ENCODE assay signal across 22 cellular contexts in genomic region chr4:26459756-26460530, GRCh38. TPM values are rescaled to one million over a fixed set of nuclear protein-coding genes. Genes with fewer than 3 reads are reported as not detected.
DNase-seq lines count a peak whose midpoint lies in the region; ATAC-seq and TF ChIP-seq lines count a peak whose summit lies in the region.
"Had no signal": no experiment of that assay in that cellular context is flagged by ENCODE, and none has a peak within 500 bp of the region (broad histone marks: within the 10 kb centered on the region; RNA-seq: fewer than 3 reads in every experiment).

No MANE protein-coding gene starts in this region.

- H3K4me1 ChIP-seq in IMR-90 (ENCODE audit: control insufficient read depth, insufficient read depth, low read length): peaks cover 22% of the 10 kb centered on the region
- H3K4me1 ChIP-seq in A673 (ENCODE audit: insufficient read depth, low read length, poor library complexity, severe bottlenecking): no peaks in the 10 kb centered on the region
- H3K4me1 ChIP-seq: thyroid gland had no signal

- H2BK5ac ChIP-seq in IMR-90 (ENCODE audit: low read depth, low read length, poor library complexity, severe bottlenecking): peak overlapping the region; percentile 97

- no peak for TF ChIP-seq POLR2A in IMR-90 (IDR thresholded peaks at IDR 0.05; ENCODE audit: low read depth, low read length)

- peak overlapping the region; percentile 98 for H3K4ac ChIP-seq in IMR-90 (ENCODE audit: low read depth, low read length)

- no peaks in the 10 kb centered on the region for H3K27me3 ChIP-seq in IMR-90 (ENCODE audit: control insufficient read depth, insufficient read depth, low read length)
- no peaks in the 10 kb centered on the region for H3K27me3 ChIP-seq in A673 (replicated peaks; ENCODE audit: insufficient read depth, low read depth, low read length, poor library complexity)
- H3K27me3 ChIP-seq: thyroid gland had no signal

- dilution Hi-C loops in IMR-90 (cut with HindIII; ENCODE audit: low sequenced_read_pairs, unreplicated experiment): no loop called here

- in situ Hi-C loops in IMR-90 (cut with MboI; ENCODE audit: low sequenced_read_pairs): loop anchor here (10.0 to 25.0 kb wide), 2 partner anchors 265 to 552 kb away; no protein-coding TSS in a partner anchor

- H3K27ac ChIP-seq in IMR-90 (ENCODE audit: insufficient read depth, low read length) (peak overlapping the region; percentile 90), A673 (ENCODE audit: low read depth, low read length, poor library complexity, severe bottlenecking) (no peak overlapping the region)
- H3K27ac ChIP-seq: esophagus squamous epithelium, thyroid gland had no signal

- H3K56ac ChIP-seq in IMR-90 (ENCODE audit: extremely low read depth, insufficient read depth, low read length): peak overlapping the region; percentile 73

- peaks cover 12% of the 10 kb centered on the region for H3K9me1 ChIP-seq in IMR-90 (ENCODE audit: insufficient read depth, low read length)

- POLR2A ChIA-PET in IMR-90 (lab: Charles Lee; ENCODE audit: unreplicated experiment) (interaction anchor here (0.7 kb wide), 2 partner anchors 30 to 216 kb away, joined by 4 to 11 read pairs; no protein-coding TSS in a partner anchor), A673 (lab: Charles Lee; ENCODE audit: low non-redundant PET) (no interaction called here)

- H4K91ac ChIP-seq in IMR-90 (ENCODE audit: insufficient read depth, low read depth, low read length): peak overlapping the region; percentile 94

- peak overlapping the region; percentile 76 for H3K4me2 ChIP-seq in IMR-90 (ENCODE audit: low read depth, low read length)

- peak overlapping the region; percentile 42 to 93; a peak in 3 of 4 replicates for H4K8ac ChIP-seq in IMR-90 (ENCODE audit: low read depth in 2 of 2, low read length in 2 of 2)

- peak overlapping the region; percentile 97 for H2BK120ac ChIP-seq in IMR-90 (ENCODE audit: low read depth, low read length)

- no peak overlapping the region; the same call in 1 of the 2 replicates for H3K9ac ChIP-seq in IMR-90 (ENCODE audit: low read depth, low read length)

- H4K5ac ChIP-seq in IMR-90 (ENCODE audit: low read depth, low read length): peak overlapping the region; percentile 80

- no peaks in the 10 kb centered on the region for H3K36me3 Mint-ChIP-seq in osteocyte (ENCODE audit: unreplicated experiment)
- no peaks in the 10 kb centered on the region for H3K36me3 Mint-ChIP-seq in activated T-helper 17 cell treated with anti-CD3 and anti-CD28 coated beads, Interleukin-2, amount 50 U/mL, for 72 hours (ENCODE audit: low read depth)
- H3K36me3 Mint-ChIP-seq: stimulated activated memory B cell treated with anti-CD40 and anti-IgM and Interleukin-4, amounts not matched to agents 10 μg/mL and 1 μg/mL and 100 μg/mL, for 72 hours had no signal

- intact Hi-C loops in IMR-90 (cut with micrococcal nuclease) (loop anchor here (1.0 to 2.0 kb wide), 4 partner anchors 125 to 550 kb away; partner anchors contain the start of genes STIM2 and TBC1D19), A673 (cut with micrococcal nuclease; ENCODE audit: unreplicated experiment) (loop anchor here (1.0 to 2.0 kb wide), 2 partner anchors 260 to 551 kb away; no protein-coding TSS in a partner anchor)

- H3K9me3 ChIP-seq in IMR-90 (ENCODE audit: control insufficient read depth, insufficient read depth, low read length): peaks cover 5% of the 10 kb centered on the region
- no peaks in the 10 kb centered on the region for H3K9me3 ChIP-seq in A673 (ENCODE audit: low read depth, low read length, poor library complexity, severe bottlenecking)
- H3K9me3 ChIP-seq: esophagus squamous epithelium, thyroid gland had no signal

- peak; percentile 57 for ATAC-seq in IMR-90 (ENCODE audit: low read depth)
- no peak for ATAC-seq in HG03196 (IDR thresholded peaks at IDR 0.05; ENCODE audit: unreplicated experiment)
- ATAC-seq in activated T-helper 17 cell treated with anti-CD3 and anti-CD28 coated beads, Interleukin-2, amount 50 U/mL, for 72 hours (replicated peaks): no peak
- ATAC-seq: stimulated activated memory B cell treated with anti-CD40 and anti-IgM and Interleukin-4, amounts not matched to agents 10 μg/mL and 1 μg/mL and 100 μg/mL, for 72 hours had no signal

- peaks cover 20% of the 10 kb centered on the region for H3K4me1 Mint-ChIP-seq in osteocyte (ENCODE audit: unreplicated experiment)
- no peaks in the 10 kb centered on the region for H3K4me1 Mint-ChIP-seq in activated T-helper 17 cell treated with anti-CD3 and anti-CD28 coated beads, Interleukin-2, amount 50 U/mL, for 72 hours

- H2AFZ ChIP-seq in IMR-90 (replicated peaks; ENCODE audit: low read length, poor library complexity): peak overlapping the region; percentile 79

- no peaks in the 10 kb centered on the region; the same call in 1 of the 2 replicates for H4K20me1 ChIP-seq in IMR-90 (ENCODE audit: insufficient read depth, low read length)

- H2AK9ac ChIP-seq in IMR-90 (replicated peaks; ENCODE audit: low read depth, low read length, poor library complexity): peak overlapping the region; percentile 83

- no peaks in the 10 kb centered on the region for H3K36me3 ChIP-seq in IMR-90 (ENCODE audit: control insufficient read depth, insufficient read depth, low read length)
- no peaks in the 10 kb centered on the region for H3K36me3 ChIP-seq in A673 (ENCODE audit: insufficient read depth, low read length, poor library complexity, severe bottlenecking)
- H3K36me3 ChIP-seq: esophagus squamous epithelium, thyroid gland had no signal

- no peaks in the 10 kb centered on the region for H3K79me1 ChIP-seq in IMR-90 (ENCODE audit: low read depth in 1 of 2, low read length in 2 of 2)

- peak overlapping the region; percentile 97 for H2AK5ac ChIP-seq in IMR-90 (ENCODE audit: low read depth, low read length)

- peak overlapping the region; percentile 55 for H3K23ac ChIP-seq in IMR-90 (ENCODE audit: low read depth, low read length)

- no peak for TF ChIP-seq RAD21 in IMR-90 (IDR thresholded peaks at IDR 0.05; ENCODE audit: low read length)

- WGBS in IMR-90 (ENCODE audit: extremely low coverage in 2 of 2, insufficient read length in 1 of 2), 2 experiments: 67% methylated on average over 6 of the region's 13 CpGs; no CpG with 5 or more reads in 1 of the 2 experiments

- H3K4me3 ChIP-seq in IMR-90 (ENCODE audit: insufficient read depth, low read depth, low read length) (no peak overlapping the region), A673 (ENCODE audit: low read depth, low read length, poor library complexity, severe bottlenecking) (no peak overlapping the region)
- H3K4me3 ChIP-seq: esophagus squamous epithelium, GM12878, thyroid gland had no signal

- H2BK15ac ChIP-seq in IMR-90 (ENCODE audit: low read depth, low read length): peak overlapping the region; percentile 93; the same call in 2 of the 3 replicates

- no peak for TF ChIP-seq CTCF in IMR-90 (conservative IDR thresholded peaks at IDR 0.05; ENCODE audit: low read depth, low read length)
- no peak for TF ChIP-seq CTCF in osteocyte (IDR thresholded peaks at IDR 0.05)
- TF ChIP-seq CTCF in A673 (conservative IDR thresholded peaks at IDR 0.05; ENCODE audit: low read depth, low read length): no peak

- H3K27ac Mint-ChIP-seq in osteocyte (ENCODE audit: unreplicated experiment): no peak overlapping the region
- H3K27ac Mint-ChIP-seq in activated T-helper 17 cell treated with anti-CD3 and anti-CD28 coated beads, Interleukin-2, amount 50 U/mL, for 72 hours: no peak overlapping the region
- H3K27ac Mint-ChIP-seq: stimulated activated memory B cell treated with anti-CD40 and anti-IgM and Interleukin-4, amounts not matched to agents 10 μg/mL and 1 μg/mL and 100 μg/mL, for 72 hours had no signal

- DNase-seq in AG08396 (ENCODE audit: low spot score) (peak; percentile 35), IMR-90 (peak; percentile 90), dedifferentiated amniotic fluid mesenchymal stem cell (ENCODE audit: extremely low spot score) (peak; percentile 65), osteocyte (ENCODE audit: extremely low spot score, unreplicated experiment) (peak; percentile 77), A673 (ENCODE audit: low spot score) (no peak), Ammon's horn (ENCODE audit: low spot score) (no peak)
- DNase-seq: activated CD8-positive, alpha-beta memory T cell treated with anti-CD3 and anti-CD28 coated beads, Interleukin-2, amount 50 U/mL, for 4 hours; activated effector memory CD4-positive, alpha-beta T cell treated with anti-CD3 and anti-CD28 coated beads, Interleukin-2, amount 50 U/mL, for 16 hours; amygdala; cerebellar nuclear complex; effector memory CD4-positive, alpha-beta T cell; esophagus squamous epithelium; T-helper 9 cell; thyroid gland had no signal

- peak overlapping the region; percentile 81 for H3K14ac ChIP-seq in IMR-90 (replicated peaks; ENCODE audit: low read depth, low read length)

- BruUV-seq in IMR-90 (replicated peaks; lab: Mats Ljungman, UMichigan) (no TSS peak), A673 (replicated peaks; lab: Mats Ljungman, UMichigan) (no TSS peak)

- H3K27me3 Mint-ChIP-seq in osteocyte (ENCODE audit: unreplicated experiment): peaks cover 4% of the 10 kb centered on the region
- H3K27me3 Mint-ChIP-seq in activated T-helper 17 cell treated with anti-CD3 and anti-CD28 coated beads, Interleukin-2, amount 50 U/mL, for 72 hours: peaks cover 4% of the 10 kb centered on the region

- H3K4me3 Mint-ChIP-seq in osteocyte (ENCODE audit: unreplicated experiment): no peak overlapping the region
- H3K4me3 Mint-ChIP-seq in activated T-helper 17 cell treated with anti-CD3 and anti-CD28 coated beads, Interleukin-2, amount 50 U/mL, for 72 hours: no peak overlapping the region
- H3K4me3 Mint-ChIP-seq: stimulated activated memory B cell treated with anti-CD40 and anti-IgM and Interleukin-4, amounts not matched to agents 10 μg/mL and 1 μg/mL and 100 μg/mL, for 72 hours had no signal

- H2BK20ac ChIP-seq in IMR-90 (ENCODE audit: low read depth, low read length): peak overlapping the region; percentile 99

- CTCF ChIA-PET in IMR-90 (lab: Yijun Ruan, JAX) (interaction anchor here (1.0 to 1.2 kb wide), 2 partner anchors 36 to 109 kb away, joined by 3 to 4 read pairs; no protein-coding TSS in a partner anchor), A673 (lab: Charles Lee) (no interaction called here)

- peak overlapping the region; percentile 94 for H3K18ac ChIP-seq in IMR-90 (ENCODE audit: low read depth, low read length)

- H3K9me3 Mint-ChIP-seq in osteocyte (ENCODE audit: unreplicated experiment): peaks cover 5% of the 10 kb centered on the region
- no peaks in the 10 kb centered on the region for H3K9me3 Mint-ChIP-seq in activated T-helper 17 cell treated with anti-CD3 and anti-CD28 coated beads, Interleukin-2, amount 50 U/mL, for 72 hours

TF ChIP-seq in IMR-90, 13 proteins besides CTCF, POLR2A, EP300 and RAD21 (continues in another document):
- TF ChIP-seq FOS (IDR thresholded peaks at IDR 0.05; ENCODE audit: low read depth, low read length) (no peak), CEBPB (IDR thresholded peaks at IDR 0.05; ENCODE audit: low read depth, low read length) (no peak), MAFK (IDR thresholded peaks at IDR 0.05; ENCODE audit: low read depth, low read length) (0 out of 2 replicates have a peak, but pooled peaks have one; percentile 26)

RNA-seq across cellular contexts. Expression of gene CCKAR, which starts 30.3 kb away (rescaled TPM):
- not detected in 2 replicates for total RNA-seq in IMR-90 (2012; rRNA removed)
- not detected in 2 replicates for polyA plus RNA-seq in IMR-90 (2012; rRNA removed)
- not detected in 2 replicates for polyA plus RNA-seq in IMR-90 (2012; cell fraction: cytosol; rRNA removed)
- not detected in 2 replicates for polyA plus RNA-seq in IMR-90 (2012; cell fraction: nucleus; rRNA removed; ENCODE audit: low replicate concordance)
- total RNA-seq in osteocyte: not detected in 2 replicates
- not detected in 2 replicates for total RNA-seq in A673 (2021)
- total RNA-seq in activated T-helper 17 cell treated with anti-CD3 and anti-CD28 coated beads, Interleukin-2, amount 50 U/mL, for 72 hours: not detected
- total RNA-seq: esophagus squamous epithelium, GM12878, mesenteric fat pad, pulmonary artery endothelial cell, SK-MEL-5, thyroid gland had no signal
- polyA plus RNA-seq: GM12878, neural cell had no signal

Comparison
In these comparisons a context has a peak if more than half of its experiments do, and no peak if none do; other contexts are left out.
1. DNase-seq: peak in AG08396 (single experiment), IMR-90 (single experiment), dedifferentiated amniotic fluid mesenchymal stem cell (single experiment) and osteocyte (single experiment); none in A673 (single experiment) and Ammon's horn (single experiment).